ENCODE assay signal across 20 cellular contexts in genomic region chr5:135238622-135239460, GRCh38.
DNase-seq lines count a peak whose midpoint lies in the region; ATAC-seq and TF ChIP-seq lines count a peak whose summit lies in the region.
"Had no signal": no experiment of that assay in that cellular context is flagged by ENCODE, and none has a peak within 500 bp of the region (broad histone marks: within the 10 kb centered on the region; RNA-seq: fewer than 3 reads in every experiment).

No MANE protein-coding gene starts in this region.

- TF ChIP-seq CTCF in WERI-Rb-1 (IDR thresholded peaks at IDR 0.05; ENCODE audit: low read depth, low read length) = no peak

- DNase-seq in WERI-Rb-1 (peak; percentile 4), islet precursor cell (peak; percentile 49), sciatic nerve (ENCODE audit: low spot score) (peak; percentile 48), NCI-H2227 treated with DMSO at 0.1 percent for 48 hours (lab: John Stamatoyannopoulos, UW) (no peak)
- DNase-seq in activated CD4-positive, alpha-beta T cell treated with anti-CD3 and anti-CD28 coated beads for 36 hours = no peak
- DNase-seq: activated CD4-positive, CD25-positive, alpha-beta regulatory T cell; activated naive CD4-positive, alpha-beta T cell treated with anti-CD3 and anti-CD28 coated beads, Interleukin-2, amount 10 ng/mL, durations not matched to agents 7 days and 5 days; EL; H7; left cardiac atrium; NCI-H187 treated with DMSO at 0.1 percent for 48 hours; nucleus accumbens; stimulated activated CD4-positive, alpha-beta T cell treated with anti-CD3 and anti-CD28 coated beads, Interleukin-1b, Interleukin-23, amount 100 ng/mL, for 48 hours had no signal

- H3K4me1 ChIP-seq in BLaER1 treated with 17β-estradiol and CSF1 and Interleukin-3, amounts not matched to agents 10 nM and 100 nM = peaks cover 28 to 73% (median 43%) of the 10 kb centered on the region in 10 experiments
- H3K4me1 ChIP-seq: Caco-2, right lobe of liver had no signal

- H3K27me3 Mint-ChIP-seq in activated CD4-positive, alpha-beta T cell treated with anti-CD3 and anti-CD28 coated beads for 36 hours = no peaks in the 10 kb centered on the region
- H3K27me3 Mint-ChIP-seq: stimulated activated naive CD8-positive, alpha-beta T cell treated with anti-CD3 and anti-CD28 coated beads, Interleukin-15, amount 100 ng/mL, for 72 hours had no signal

- ATAC-seq in sciatic nerve = no peak
- ATAC-seq in HG02885 (IDR thresholded peaks at IDR 0.05; ENCODE audit: poor library complexity, unreplicated experiment) = no peak
- ATAC-seq in GM18858 (IDR thresholded peaks at IDR 0.05; ENCODE audit: unreplicated experiment) = no peak
- no peak for ATAC-seq in activated CD4-positive, alpha-beta T cell treated with anti-CD3 and anti-CD28 coated beads for 36 hours
- ATAC-seq: right lobe of liver; stimulated activated naive CD8-positive, alpha-beta T cell treated with anti-CD3 and anti-CD28 coated beads, Interleukin-15, amount 100 ng/mL, for 72 hours had no signal

- H3K4me1 Mint-ChIP-seq in activated CD4-positive, alpha-beta T cell treated with anti-CD3 and anti-CD28 coated beads for 36 hours = no peaks in the 10 kb centered on the region
- H3K4me1 Mint-ChIP-seq: activated naive CD4-positive, alpha-beta T cell treated with anti-CD3 and anti-CD28 coated beads, Interleukin-2, amount 10 ng/mL, durations not matched to agents 7 days and 5 days; stimulated activated naive CD8-positive, alpha-beta T cell treated with anti-CD3 and anti-CD28 coated beads, Interleukin-15, amount 100 ng/mL, for 72 hours had no signal

- H3K36me3 Mint-ChIP-seq in activated CD4-positive, alpha-beta T cell treated with anti-CD3 and anti-CD28 coated beads for 36 hours (ENCODE audit: low read depth) = no peaks in the 10 kb centered on the region
- H3K36me3 Mint-ChIP-seq: activated naive CD4-positive, alpha-beta T cell treated with anti-CD3 and anti-CD28 coated beads, Interleukin-2, amount 10 ng/mL, durations not matched to agents 7 days and 5 days had no signal

- peak overlapping the region in 9 of 11 experiments; percentile 24 to 61 (median 39); a peak in 16 of 22 replicates for H3K4me2 ChIP-seq in BLaER1 treated with 17β-estradiol and CSF1 and Interleukin-3, amounts not matched to agents 10 nM and 100 nM

- no peak overlapping the region for H3K9ac ChIP-seq in BLaER1 treated with 17β-estradiol and CSF1 and Interleukin-3, amounts not matched to agents 10 nM and 100 nM

- no peak overlapping the region for H3K27ac ChIP-seq in BLaER1 treated with 17β-estradiol and CSF1 and Interleukin-3, amounts not matched to agents 10 nM and 100 nM
- no peak overlapping the region for H3K27ac ChIP-seq in WERI-Rb-1
- H3K27ac ChIP-seq: right lobe of liver had no signal

- H3K9me3 Mint-ChIP-seq in activated CD4-positive, alpha-beta T cell treated with anti-CD3 and anti-CD28 coated beads for 36 hours (ENCODE audit: low read depth) = no peaks in the 10 kb centered on the region
- H3K9me3 Mint-ChIP-seq: activated naive CD4-positive, alpha-beta T cell treated with anti-CD3 and anti-CD28 coated beads, Interleukin-2, amount 10 ng/mL, durations not matched to agents 7 days and 5 days; stimulated activated naive CD8-positive, alpha-beta T cell treated with anti-CD3 and anti-CD28 coated beads, Interleukin-15, amount 100 ng/mL, for 72 hours; T-helper 1 cell treated with Interleukin-12 subunit alpha and Interleukin-12 subunit beta and Interleukin-4 antibody, amounts not matched to agents 30 μg/mL and 1 μg/mL, for 36 hours had no signal

- no peak overlapping the region for H3K27ac Mint-ChIP-seq in activated CD4-positive, alpha-beta T cell treated with anti-CD3 and anti-CD28 coated beads for 36 hours
- H3K27ac Mint-ChIP-seq: activated naive CD4-positive, alpha-beta T cell treated with anti-CD3 and anti-CD28 coated beads, Interleukin-2, amount 10 ng/mL, durations not matched to agents 7 days and 5 days; T-helper 1 cell treated with Interleukin-12 subunit alpha and Interleukin-12 subunit beta and Interleukin-4 antibody, amounts not matched to agents 30 μg/mL and 1 μg/mL, for 36 hours had no signal

- H3K4me3 Mint-ChIP-seq in activated CD4-positive, alpha-beta T cell treated with anti-CD3 and anti-CD28 coated beads for 36 hours = no peak overlapping the region
- H3K4me3 Mint-ChIP-seq: activated naive CD4-positive, alpha-beta T cell treated with anti-CD3 and anti-CD28 coated beads, Interleukin-2, amount 10 ng/mL, durations not matched to agents 7 days and 5 days; stimulated activated naive CD8-positive, alpha-beta T cell treated with anti-CD3 and anti-CD28 coated beads, Interleukin-15, amount 100 ng/mL, for 72 hours; T-helper 1 cell treated with Interleukin-12 subunit alpha and Interleukin-12 subunit beta and Interleukin-4 antibody, amounts not matched to agents 30 μg/mL and 1 μg/mL, for 36 hours had no signal

- POLR2A ChIA-PET in activated CD4-positive, alpha-beta T cell treated with anti-CD3 and anti-CD28 coated beads for 36 hours (lab: Charles Lee) = no interaction called here

- no peaks in the 10 kb centered on the region for H3K27me3 ChIP-seq in BLaER1 treated with 17β-estradiol and CSF1 and Interleukin-3, amounts not matched to agents 10 nM and 100 nM
- no peaks in the 10 kb centered on the region for H3K27me3 ChIP-seq in WERI-Rb-1 (ENCODE audit: insufficient read depth, low read depth, severe bottlenecking)
- H3K27me3 ChIP-seq: right lobe of liver had no signal

- H3K36me3 ChIP-seq in BLaER1 treated with 17β-estradiol and CSF1 and Interleukin-3, amounts not matched to agents 10 nM and 100 nM = no peaks in the 10 kb centered on the region
- no peaks in the 10 kb centered on the region for H3K36me3 ChIP-seq in WERI-Rb-1
- H3K36me3 ChIP-seq: right lobe of liver had no signal

- H3K4me3 ChIP-seq in BLaER1 treated with 17β-estradiol and CSF1 and Interleukin-3, amounts not matched to agents 10 nM and 100 nM = no peak overlapping the region
- no peak overlapping the region for H3K4me3 ChIP-seq in WERI-Rb-1 (ENCODE audit: low read depth, low read length)
- H3K4me3 ChIP-seq: right lobe of liver had no signal

- CTCF ChIA-PET in activated CD4-positive, alpha-beta T cell treated with anti-CD3 and anti-CD28 coated beads for 36 hours (lab: Charles Lee) = no interaction called here

- H4K20me1 ChIP-seq in BLaER1 treated with 17β-estradiol and CSF1 and Interleukin-3, amounts not matched to agents 10 nM and 100 nM = no peaks in the 10 kb centered on the region

- intact Hi-C loops in sciatic nerve (cut with DNase I) = no loop called here
- intact Hi-C loops in activated CD4-positive, alpha-beta T cell treated with anti-CD3 and anti-CD28 coated beads for 36 hours (cut with DNase I, micrococcal nuclease) = no loop called here

- H3K9me3 ChIP-seq in BLaER1 treated with 17β-estradiol and CSF1 and Interleukin-3, amounts not matched to agents 10 nM and 100 nM (replicated peaks in 1 of 11) = no peaks in the 10 kb centered on the region
- H3K9me3 ChIP-seq in WERI-Rb-1 (ENCODE audit: severe bottlenecking) = no peaks in the 10 kb centered on the region
- H3K9me3 ChIP-seq: Caco-2, right lobe of liver had no signal

Comparison
In these comparisons a context has a peak if more than half of its experiments do, and no peak if none do; other contexts are left out.
1. DNase-seq: peak in WERI-Rb-1 (single experiment), islet precursor cell (single experiment) and sciatic nerve (single experiment); none in NCI-H2227 treated with DMSO at 0.1 percent for 48 hours (single experiment) and activated CD4-positive, alpha-beta T cell treated with anti-CD3 and anti-CD28 coated beads for 36 hours (single experiment).